In the genomic region with DNA sequence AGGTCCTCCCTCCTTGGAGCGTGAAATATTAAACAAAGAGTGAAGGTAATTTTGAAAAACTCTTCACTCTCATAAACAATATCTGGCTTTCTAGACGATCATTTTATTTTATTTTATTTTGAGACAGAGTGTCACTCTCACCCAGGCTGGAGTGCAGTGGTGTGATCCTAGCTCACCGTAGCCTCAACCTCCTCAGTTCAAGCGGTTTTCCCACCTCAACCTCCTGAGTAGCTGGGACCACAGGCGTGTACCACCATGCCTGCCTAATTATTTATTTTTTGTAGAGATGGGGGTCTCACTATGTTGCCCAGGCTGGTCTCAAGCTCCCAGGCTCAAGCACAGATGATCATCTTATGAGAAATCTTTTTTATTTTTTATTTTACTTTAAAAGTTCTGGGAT, we compare ENCODE assay signal across 19 cellular contexts.
"Had no signal": no experiment of that assay in that cellular context is flagged by ENCODE, and none has a peak within 500 bp of the region (broad histone marks: within the 10 kb centered on the region; RNA-seq: fewer than 3 reads in every experiment).

No MANE protein-coding gene starts in this region.

- H3K27ac ChIP-seq: brain microvascular endothelial cell, colonic mucosa, gastroesophageal sphincter, sigmoid colon, tibial artery, vagina had no signal

- H3K4me3 ChIP-seq: colonic mucosa, gastroesophageal sphincter, mucosa of descending colon, sigmoid colon, tibial artery, vagina had no signal

- H3K4me3 Mint-ChIP-seq: activated CD4-positive, alpha-beta T cell treated with anti-CD3 and anti-CD28 coated beads, Interleukin-2, amount 10 ng/mL, durations not matched to agents 24 days and 14 days; naive B cell had no signal

- DNase-seq: activated CD4-positive, alpha-beta T cell treated with anti-CD3 and anti-CD28 coated beads, Interleukin-2, amount 10 ng/mL, durations not matched to agents 24 days and 14 days; activated CD8-positive, alpha-beta memory T cell treated with anti-CD3 and anti-CD28 coated beads for 24 hours; activated CD8-positive, alpha-beta memory T cell treated with anti-CD3 and anti-CD28 coated beads, Interleukin-2, amount 50 U/mL, for 48 hours; activated naive CD4-positive, alpha-beta T cell treated with Interleukin-2 at 50 U/mL for 16 hours; aorta; brain microvascular endothelial cell; central memory CD4-positive, alpha-beta T cell; mesenchymal stem cell; mucosa of descending colon; naive B cell; nucleus accumbens; sigmoid colon; stimulated activated naive CD4-positive, alpha-beta T cell; substantia nigra; tibial artery had no signal

- H3K4me1 ChIP-seq: colonic mucosa, gastroesophageal sphincter, sigmoid colon, tibial artery, vagina had no signal

- H3K27me3 ChIP-seq: brain microvascular endothelial cell, colonic mucosa, gastroesophageal sphincter, sigmoid colon, vagina had no signal

- H3K9me3 ChIP-seq: colonic mucosa, mucosa of descending colon, sigmoid colon, tibial artery, vagina had no signal

- ATAC-seq: esophagus mucosa, gastroesophageal sphincter, mucosa of descending colon had no signal

- H3K27me3 Mint-ChIP-seq: naive B cell had no signal

- H3K36me3 ChIP-seq: brain microvascular endothelial cell, colonic mucosa, gastroesophageal sphincter, sigmoid colon, tibial artery, vagina had no signal
